ENCODE assay signal across 14 cellular contexts in genomic region chr1:204769997-204770396, GRCh38.
DNase-seq lines count a peak whose midpoint lies in the region; ATAC-seq and TF ChIP-seq lines count a peak whose summit lies in the region.
"Had no signal": no experiment of that assay in that cellular context is flagged by ENCODE, and none has a peak within 500 bp of the region (broad histone marks: within the 10 kb centered on the region; RNA-seq: fewer than 3 reads in every experiment).

No MANE protein-coding gene starts in this region.

- POLR2A ChIA-PET in PC-3 (lab: Charles Lee; ENCODE audit: unreplicated experiment), result no interaction called here

- H3K4me3 Mint-ChIP-seq in GM23338, result no peak overlapping the region
- H3K4me3 Mint-ChIP-seq: CD4-positive, alpha-beta memory T cell; H9 had no signal

- CTCF ChIA-PET in PC-3 (lab: Charles Lee), result no interaction called here

- H3K36me3 ChIP-seq in PC-3 (ENCODE audit: low read depth, low read length) (no peaks in the 10 kb centered on the region), RWPE2 (ENCODE audit: low read depth) (no peaks in the 10 kb centered on the region), GM23338 (ENCODE audit: insufficient read depth) (no peaks in the 10 kb centered on the region)

- no peaks in the 10 kb centered on the region for H3K9me3 ChIP-seq in PC-3 (ENCODE audit: low read length)
- no peaks in the 10 kb centered on the region for H3K9me3 ChIP-seq in RWPE2 (ENCODE audit: severe bottlenecking)

- no peaks in the 10 kb centered on the region for H4K20me1 ChIP-seq in PC-3 (ENCODE audit: low read length)
- H4K20me1 ChIP-seq in GM23338 (replicated peaks; ENCODE audit: insufficient read depth), result no peaks in the 10 kb centered on the region

- peaks cover 5% of the 10 kb centered on the region for H3K27me3 Mint-ChIP-seq in GM23338 (ENCODE audit: insufficient read depth, low read depth, poor library complexity)

- no peaks in the 10 kb centered on the region for H3K9me3 Mint-ChIP-seq in GM23338
- H3K9me3 Mint-ChIP-seq: CD4-positive, alpha-beta memory T cell; H9 had no signal

- DNase-seq in PC-3 (peak; percentile 83), RWPE2 (ENCODE audit: low spot score) (no peak), epithelial cell of esophagus (ENCODE audit: low read depth) (peak; percentile 43), foreskin keratinocyte (peak in 1 of 2 donors; percentile 50), GM23338 (ENCODE audit: low spot score) (no peak), HK-2 (ENCODE audit: unreplicated experiment) (no peak), GOT3 (lab: John Stamatoyannopoulos, UW) (no peak)
- DNase-seq: C1 segment of cervical spinal cord; CD4-positive, alpha-beta memory T cell; COR-L47; DMS153; DND-41; H9 had no signal

- H3K9me2 ChIP-seq in PC-3 (replicated peaks; ENCODE audit: low read length) (no peaks in the 10 kb centered on the region), GM23338 (ENCODE audit: insufficient read depth) (no peaks in the 10 kb centered on the region)

- H3K4me2 ChIP-seq in PC-3 (ENCODE audit: low read length), result 0 out of 2 replicates have a peak overlapping the region, but pooled peaks have one; percentile 2
- no peak overlapping the region for H3K4me2 ChIP-seq in GM23338

- intact Hi-C loops in PC-3 (cut with micrococcal nuclease), result no loop called here

- no peak overlapping the region for H3K27ac ChIP-seq in PC-3 (ENCODE audit: low read length)
- no peak overlapping the region for H3K27ac ChIP-seq in RWPE2 (ENCODE audit: poor library complexity, severe bottlenecking)
- no peak overlapping the region for H3K27ac ChIP-seq in foreskin keratinocyte
- no peak overlapping the region for H3K27ac ChIP-seq in GM23338 (ENCODE audit: low read depth)

- TF ChIP-seq CTCF in PC-3 (conservative IDR thresholded peaks at IDR 0.05; ENCODE audit: low read depth, low read length) (no peak), RWPE2 (IDR thresholded peaks at IDR 0.05; ENCODE audit: poor library complexity, severe bottlenecking) (no peak), epithelial cell of esophagus (IDR thresholded peaks at IDR 0.05; ENCODE audit: insufficient read depth, low read depth, low read length, missing control alignments) (no peak), foreskin keratinocyte (conservative IDR thresholded peaks at IDR 0.05) (no peak), GM23338 (conservative IDR thresholded peaks at IDR 0.05; ENCODE audit: low read depth in 2 of 2) (no peak)

- no peaks in the 10 kb centered on the region for H3K36me3 Mint-ChIP-seq in GM23338 (ENCODE audit: low read depth)
- H3K36me3 Mint-ChIP-seq: CD4-positive, alpha-beta memory T cell had no signal

- H3K4me3 ChIP-seq in PC-3 (ENCODE audit: low read length) (no peak overlapping the region), RWPE2 (ENCODE audit: severe bottlenecking) (no peak overlapping the region), epithelial cell of esophagus (ENCODE audit: low read length) (no peak overlapping the region), GM23338 (no peak overlapping the region)

- no peak overlapping the region for H3K9ac ChIP-seq in PC-3 (ENCODE audit: low read length)

- no TSS peak for BruUV-seq in PC-3 (replicated peaks; lab: Mats Ljungman, UMichigan)

- H3F3A ChIP-seq in PC-3 (ENCODE audit: low read length, unreplicated experiment), result no peaks in the 10 kb centered on the region
- no peaks in the 10 kb centered on the region for H3F3A ChIP-seq in GM23338 (replicated peaks; ENCODE audit: low read depth)

- peak; percentile 49 for ATAC-seq in PC-3
- peak; percentile 60; the same call in 2 of the 3 replicates for ATAC-seq in RWPE2 (ENCODE audit: low read depth)
- peak; percentile 26 for ATAC-seq in foreskin keratinocyte
- no peak for ATAC-seq in GM23338
- ATAC-seq: HCT116 had no signal

- peaks cover 7% of the 10 kb centered on the region; the same call in 2 of the 3 replicates for H3K4me1 Mint-ChIP-seq in GM23338
- H3K4me1 Mint-ChIP-seq: CD4-positive, alpha-beta memory T cell had no signal

- H3K27ac Mint-ChIP-seq in GM23338, result no peak overlapping the region
- H3K27ac Mint-ChIP-seq: CD4-positive, alpha-beta memory T cell; H9 had no signal

- H3K27me3 ChIP-seq in PC-3 (ENCODE audit: low read length) (peaks cover 46% of the 10 kb centered on the region), RWPE2 (ENCODE audit: insufficient read depth, poor library complexity, severe bottlenecking) (peaks cover 9% of the 10 kb centered on the region), foreskin keratinocyte (peaks cover 79% of the 10 kb centered on the region), GM23338 (ENCODE audit: insufficient read depth) (no peaks in the 10 kb centered on the region)

- peaks cover 11% of the 10 kb centered on the region for H3K4me1 ChIP-seq in PC-3 (ENCODE audit: insufficient read depth, low read length)
- no peaks in the 10 kb centered on the region for H3K4me1 ChIP-seq in RWPE2 (ENCODE audit: insufficient read depth, poor library complexity, severe bottlenecking)
- H3K4me1 ChIP-seq in foreskin keratinocyte, result no peaks in the 10 kb centered on the region
- peaks cover 9% of the 10 kb centered on the region; the same call in 1 of the 2 replicates for H3K4me1 ChIP-seq in GM23338 (ENCODE audit: insufficient read depth)

- H3K79me2 ChIP-seq in PC-3 (ENCODE audit: low read length) (no peaks in the 10 kb centered on the region), GM23338 (replicated peaks; ENCODE audit: insufficient read depth) (no peaks in the 10 kb centered on the region)

- H2AFZ ChIP-seq in PC-3 (ENCODE audit: low read length) (no peak overlapping the region), GM23338 (no peak overlapping the region)

TF ChIP-seq in GM23338, 12 proteins besides CTCF, POLR2A, EP300 and RAD21 (continues in another document):
- TF ChIP-seq STAT1 (IDR thresholded peaks at IDR 0.05; ENCODE audit: unreplicated experiment) (no peak), NANOG (IDR thresholded peaks at IDR 0.05; ENCODE audit: borderline replicate concordance) (no peak)
- TF ChIP-seq, protein P1, sequence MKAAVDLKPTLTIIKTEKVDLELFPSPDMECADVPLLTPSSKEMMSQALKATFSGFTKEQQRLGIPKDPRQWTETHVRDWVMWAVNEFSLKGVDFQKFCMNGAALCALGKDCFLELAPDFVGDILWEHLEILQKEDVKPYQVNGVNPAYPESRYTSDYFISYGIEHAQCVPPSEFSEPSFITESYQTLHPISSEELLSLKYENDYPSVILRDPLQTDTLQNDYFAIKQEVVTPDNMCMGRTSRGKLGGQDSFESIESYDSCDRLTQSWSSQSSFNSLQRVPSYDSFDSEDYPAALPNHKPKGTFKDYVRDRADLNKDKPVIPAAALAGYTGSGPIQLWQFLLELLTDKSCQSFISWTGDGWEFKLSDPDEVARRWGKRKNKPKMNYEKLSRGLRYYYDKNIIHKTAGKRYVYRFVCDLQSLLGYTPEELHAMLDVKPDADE (IDR thresholded peaks at IDR 0.05), result no peak
- TF ChIP-seq, protein P2, sequence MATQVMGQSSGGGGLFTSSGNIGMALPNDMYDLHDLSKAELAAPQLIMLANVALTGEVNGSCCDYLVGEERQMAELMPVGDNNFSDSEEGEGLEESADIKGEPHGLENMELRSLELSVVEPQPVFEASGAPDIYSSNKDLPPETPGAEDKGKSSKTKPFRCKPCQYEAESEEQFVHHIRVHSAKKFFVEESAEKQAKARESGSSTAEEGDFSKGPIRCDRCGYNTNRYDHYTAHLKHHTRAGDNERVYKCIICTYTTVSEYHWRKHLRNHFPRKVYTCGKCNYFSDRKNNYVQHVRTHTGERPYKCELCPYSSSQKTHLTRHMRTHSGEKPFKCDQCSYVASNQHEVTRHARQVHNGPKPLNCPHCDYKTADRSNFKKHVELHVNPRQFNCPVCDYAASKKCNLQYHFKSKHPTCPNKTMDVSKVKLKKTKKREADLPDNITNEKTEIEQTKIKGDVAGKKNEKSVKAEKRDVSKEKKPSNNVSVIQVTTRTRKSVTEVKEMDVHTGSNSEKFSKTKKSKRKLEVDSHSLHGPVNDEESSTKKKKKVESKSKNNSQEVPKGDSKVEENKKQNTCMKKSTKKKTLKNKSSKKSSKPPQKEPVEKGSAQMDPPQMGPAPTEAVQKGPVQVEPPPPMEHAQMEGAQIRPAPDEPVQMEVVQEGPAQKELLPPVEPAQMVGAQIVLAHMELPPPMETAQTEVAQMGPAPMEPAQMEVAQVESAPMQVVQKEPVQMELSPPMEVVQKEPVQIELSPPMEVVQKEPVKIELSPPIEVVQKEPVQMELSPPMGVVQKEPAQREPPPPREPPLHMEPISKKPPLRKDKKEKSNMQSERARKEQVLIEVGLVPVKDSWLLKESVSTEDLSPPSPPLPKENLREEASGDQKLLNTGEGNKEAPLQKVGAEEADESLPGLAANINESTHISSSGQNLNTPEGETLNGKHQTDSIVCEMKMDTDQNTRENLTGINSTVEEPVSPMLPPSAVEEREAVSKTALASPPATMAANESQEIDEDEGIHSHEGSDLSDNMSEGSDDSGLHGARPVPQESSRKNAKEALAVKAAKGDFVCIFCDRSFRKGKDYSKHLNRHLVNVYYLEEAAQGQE (IDR thresholded peaks at IDR 0.05; ENCODE audit: unreplicated experiment), result no peak

Comparison
In these comparisons a context has a peak if more than half of its experiments do, and no peak if none do; other contexts are left out.
1. DNase-seq: peak in PC-3 (single experiment) and epithelial cell of esophagus (single experiment); none in RWPE2 (single experiment), GM23338 (single experiment), HK-2 (single experiment) and GOT3 (single experiment).